Comparison of ENCODE assay signal across 32 cellular contexts in the genomic region with DNA sequence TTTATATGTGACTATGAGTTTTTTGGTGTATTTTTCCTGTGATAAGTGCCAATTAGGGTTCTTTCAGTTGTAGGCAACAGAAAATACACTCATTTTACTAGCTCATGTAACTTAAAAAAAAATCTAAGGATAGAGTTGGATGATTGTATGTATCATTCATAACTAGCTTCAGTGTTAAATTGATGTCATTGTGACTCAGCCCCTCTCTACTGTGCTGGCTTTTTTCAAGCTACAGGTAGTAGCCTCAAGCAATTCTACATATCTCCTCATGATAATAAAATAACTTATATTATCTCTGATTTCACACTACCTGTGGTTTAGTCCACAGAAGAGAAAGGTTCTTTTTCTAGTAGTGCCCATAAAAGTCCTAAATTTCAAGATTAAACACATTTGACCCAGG.
"Had no signal": no experiment of that assay in that cellular context is flagged by ENCODE, and none has a peak within 500 bp of the region (broad histone marks: within the 10 kb centered on the region; RNA-seq: fewer than 3 reads in every experiment).

No MANE protein-coding gene starts in this region.

- H3K27me3 Mint-ChIP-seq: effector memory CD8-positive, alpha-beta T cell had no signal

- FAIRE-seq: astrocyte, colon had no signal

- H3K4me1 Mint-ChIP-seq: activated B cell treated with CpG ODN at 0.5 μM for 24 hours; activated T-helper 17 cell treated with anti-CD3 and anti-CD28 coated beads, Interleukin-2, amount 50 U/mL, for 72 hours; T-helper 17 cell had no signal

- DNase-seq: activated B cell treated with CpG ODN at 0.5 μM for 24 hours; activated CD4-positive, alpha-beta T cell treated with anti-CD3 and anti-CD28 coated beads for 48 hours; activated CD4-positive, alpha-beta T cell treated with anti-CD3 and anti-CD28 coated beads, Interleukin-2, amount 50 U/mL, for 1 hour; activated CD4-positive, alpha-beta T cell treated with anti-CD3 and anti-CD28 coated beads, Interleukin-2, amount 50 U/mL, for 48 hours; activated CD8-positive, alpha-beta memory T cell treated with anti-CD3 and anti-CD28 coated beads for 24 hours; activated CD8-positive, alpha-beta T cell treated with anti-CD3 and anti-CD28 coated beads for 36 hours; activated effector memory CD4-positive, alpha-beta T cell treated with Interleukin-2 at 50 U/mL for 16 hours; activated gamma-delta T cell treated with Interleukin-2 at 50 U/mL for 16 hours; activated naive CD4-positive, alpha-beta T cell treated with anti-CD3 and anti-CD28 coated beads, Interleukin-2, amount 50 U/mL, for 16 hours; activated naive CD4-positive, alpha-beta T cell treated with Interleukin-2 at 50 U/mL for 16 hours; activated T-cell treated with anti-CD3 and anti-CD28 coated beads, Interleukin-2, amount 50 U/mL, for 4 hours; amniotic stem cell; anterior cingulate cortex; brain microvascular endothelial cell; caudate nucleus; cortex of kidney; dermis blood vessel endothelial cell; effector CD4-positive, alpha-beta T cell; effector memory CD8-positive, alpha-beta T cell; esophagus squamous epithelium; glutamatergic neuron; heart left ventricle; T-helper 17 cell; T1000; WERI-Rb-1 had no signal

- H3K9me3 ChIP-seq: esophagus squamous epithelium, heart left ventricle had no signal

- H3K4me3 ChIP-seq: esophagus squamous epithelium, heart left ventricle had no signal

- H3K36me3 Mint-ChIP-seq: activated naive CD8-positive, alpha-beta T cell had no signal

- H3K9me3 Mint-ChIP-seq: activated B cell treated with CpG ODN at 0.5 μM for 24 hours; activated T-cell treated with anti-CD3 and anti-CD28 coated beads, Interleukin-2, amount 50 U/mL, for 4 hours; activated T-helper 17 cell treated with anti-CD3 and anti-CD28 coated beads, Interleukin-2, amount 50 U/mL, for 72 hours; effector memory CD8-positive, alpha-beta T cell; T-helper 2 cell treated with Interferon-gamma antibody and Interleukin-4, amounts not matched to agents 5 μg/mL and 100 μg/mL, for 36 hours had no signal

- H3K36me3 ChIP-seq: brain microvascular endothelial cell, esophagus squamous epithelium, heart left ventricle, WERI-Rb-1 had no signal

- H3K27ac ChIP-seq: brain microvascular endothelial cell, epithelial cell of prostate, esophagus squamous epithelium, heart left ventricle, WERI-Rb-1 had no signal

- H3K4me1 ChIP-seq: esophagus squamous epithelium, heart left ventricle had no signal

- H3K27ac Mint-ChIP-seq: activated B cell treated with CpG ODN at 0.5 μM for 24 hours; activated CD8-positive, alpha-beta T cell treated with anti-CD3 and anti-CD28 coated beads for 36 hours; activated naive CD8-positive, alpha-beta T cell; activated T-helper 17 cell treated with anti-CD3 and anti-CD28 coated beads, Interleukin-2, amount 50 U/mL, for 72 hours; effector memory CD8-positive, alpha-beta T cell; T-helper 17 cell; T-helper 2 cell treated with Interferon-gamma antibody and Interleukin-4, amounts not matched to agents 5 μg/mL and 100 μg/mL, for 36 hours had no signal

- H3K4me3 Mint-ChIP-seq: activated B cell treated with CpG ODN at 0.5 μM for 24 hours; activated CD8-positive, alpha-beta T cell treated with anti-CD3 and anti-CD28 coated beads for 36 hours; activated naive CD8-positive, alpha-beta T cell; activated T-cell treated with anti-CD3 and anti-CD28 coated beads, Interleukin-2, amount 50 U/mL, for 4 hours; activated T-helper 17 cell treated with anti-CD3 and anti-CD28 coated beads, Interleukin-2, amount 50 U/mL, for 72 hours; effector memory CD8-positive, alpha-beta T cell; T-helper 17 cell; T-helper 2 cell treated with Interferon-gamma antibody and Interleukin-4, amounts not matched to agents 5 μg/mL and 100 μg/mL, for 36 hours had no signal

- H3K27me3 ChIP-seq: brain microvascular endothelial cell, esophagus squamous epithelium, heart left ventricle had no signal

- ATAC-seq: activated CD4-positive, CD25-positive, alpha-beta regulatory T cell treated with anti-CD3 and anti-CD28 coated beads, Interleukin-2, amount 50 U/mL, for 24 hours; activated CD8-positive, alpha-beta T cell treated with anti-CD3 and anti-CD28 coated beads for 36 hours; activated T-cell treated with anti-CD3 and anti-CD28 coated beads, Interleukin-2, amount 50 U/mL, for 4 hours; activated T-helper 17 cell treated with anti-CD3 and anti-CD28 coated beads, Interleukin-2, amount 50 U/mL, for 72 hours; effector memory CD8-positive, alpha-beta T cell; heart left ventricle; T-helper 17 cell had no signal
